Comparison of ENCODE assay signal across 15 cellular contexts in genomic region chr5:176793736-176794135, GRCh38. TPM values are rescaled to one million over a fixed set of nuclear protein-coding genes. Genes with fewer than 3 reads are reported as not detected.
A peak's percentile ranks its signal among the peaks of the same experiment; 100 is the strongest.
DNase-seq lines count a peak whose midpoint lies in the region; ATAC-seq and TF ChIP-seq lines count a peak whose summit lies in the region.
"Had no signal": no experiment of that assay in that cellular context is flagged by ENCODE, and none has a peak within 500 bp of the region (broad histone marks: within the 10 kb centered on the region; RNA-seq: fewer than 3 reads in every experiment).

No MANE protein-coding gene starts in this region.

- H3K36me3 ChIP-seq in IMR-90 (ENCODE audit: control insufficient read depth, insufficient read depth, low read length), result no peaks in the 10 kb centered on the region
- no peaks in the 10 kb centered on the region for H3K36me3 ChIP-seq in osteoblast (ENCODE audit: insufficient read depth, low read length)
- H3K36me3 ChIP-seq: BLaER1 had no signal

- H3K23ac ChIP-seq in IMR-90 (ENCODE audit: low read depth, low read length), result no peak overlapping the region

- H3K27ac ChIP-seq in IMR-90 (ENCODE audit: insufficient read depth, low read length) (no peak overlapping the region), angular gyrus (ENCODE audit: low read depth, low read length) (peak overlapping the region; percentile 27), osteoblast (ENCODE audit: low read depth, low read length) (no peak overlapping the region)
- H3K27ac ChIP-seq: BLaER1 had no signal

- TF ChIP-seq RAD21 in IMR-90 (IDR thresholded peaks at IDR 0.05; ENCODE audit: low read length), result no peak

- no TSS peak for BruUV-seq in IMR-90 (replicated peaks; lab: Mats Ljungman, UMichigan)

- no peaks in the 10 kb centered on the region for H3K79me1 ChIP-seq in IMR-90 (ENCODE audit: low read depth in 1 of 2, low read length in 2 of 2)

- no peak overlapping the region for H2BK20ac ChIP-seq in IMR-90 (ENCODE audit: low read depth, low read length)

- no peak overlapping the region for H2BK5ac ChIP-seq in IMR-90 (ENCODE audit: low read depth, low read length, poor library complexity, severe bottlenecking)

- no peak overlapping the region for H3K9ac ChIP-seq in IMR-90 (ENCODE audit: low read depth, low read length)
- H3K9ac ChIP-seq: BLaER1 had no signal

- intact Hi-C loops in IMR-90 (cut with micrococcal nuclease), result no loop called here

- no peak overlapping the region for H3K4me2 ChIP-seq in IMR-90 (ENCODE audit: low read depth, low read length)
- no peak overlapping the region for H3K4me2 ChIP-seq in osteoblast (ENCODE audit: insufficient read depth, low read length)
- H3K4me2 ChIP-seq: BLaER1 had no signal

- CTCF ChIA-PET in IMR-90 (lab: Yijun Ruan, JAX), result interaction anchor here (0.9 kb wide), 1 partner anchor 11 kb away, joined by 3 read pairs; no protein-coding TSS in a partner anchor

- H4K5ac ChIP-seq in IMR-90 (ENCODE audit: low read depth, low read length), result no peak overlapping the region

- H4K91ac ChIP-seq in IMR-90 (ENCODE audit: insufficient read depth, low read depth, low read length), result no peak overlapping the region

- no peak overlapping the region for H3K4me3 ChIP-seq in IMR-90 (ENCODE audit: insufficient read depth, low read depth, low read length)
- H3K4me3 ChIP-seq in osteoblast (ENCODE audit: insufficient read depth, low read length), result no peak overlapping the region
- H3K4me3 ChIP-seq: BLaER1 had no signal

- H3K4me1 ChIP-seq in IMR-90 (ENCODE audit: control insufficient read depth, insufficient read depth, low read length), result no peaks in the 10 kb centered on the region
- H3K4me1 ChIP-seq in osteoblast (ENCODE audit: insufficient read depth, low read length), result no peaks in the 10 kb centered on the region

- H2AK5ac ChIP-seq in IMR-90 (ENCODE audit: low read depth, low read length), result no peak overlapping the region

- H3K56ac ChIP-seq in IMR-90 (ENCODE audit: extremely low read depth, insufficient read depth, low read length), result no peak overlapping the region

- H2AFZ ChIP-seq in IMR-90 (replicated peaks; ENCODE audit: low read length, poor library complexity) (peak overlapping the region; percentile 10), osteoblast (ENCODE audit: low read length) (no peak overlapping the region)

- no peaks in the 10 kb centered on the region for H4K20me1 ChIP-seq in IMR-90 (ENCODE audit: insufficient read depth, low read length)
- H4K20me1 ChIP-seq in osteoblast (ENCODE audit: insufficient read depth, low read length), result no peaks in the 10 kb centered on the region

- H4K8ac ChIP-seq in IMR-90 (ENCODE audit: low read depth in 2 of 2, low read length in 2 of 2), result no peak overlapping the region

- H2BK120ac ChIP-seq in IMR-90 (ENCODE audit: low read depth, low read length), result no peak overlapping the region

- H3K4ac ChIP-seq in IMR-90 (ENCODE audit: low read depth, low read length), result no peak overlapping the region

- H2BK15ac ChIP-seq in IMR-90 (ENCODE audit: low read depth, low read length), result no peak overlapping the region

- H3K27me3 ChIP-seq in IMR-90 (ENCODE audit: control insufficient read depth, insufficient read depth, low read length) (peaks cover 66% of the 10 kb centered on the region), osteoblast (ENCODE audit: insufficient read depth, low read length) (peaks cover 66% of the 10 kb centered on the region)

- H3K79me2 ChIP-seq in osteoblast (ENCODE audit: insufficient read depth, low read length), result no peaks in the 10 kb centered on the region

- DNase-seq in IMR-90, result no peak
- peak; percentile 90 for DNase-seq in NCI-H69 (lab: John Stamatoyannopoulos, UW)
- DNase-seq in osteoblast (ENCODE audit: insufficient read length, low spot score, missing footprints), result peak; percentile 76
- no peak for DNase-seq in OCI-M2 (lab: John Stamatoyannopoulos, UW; ENCODE audit: unreplicated experiment)
- DNase-seq: DMS53, KG1, NCI-H1105 treated with DMSO at 0.1 percent for 48 hours, NCI-H187, NCI-H526, SW 1271 had no signal

- no peaks in the 10 kb centered on the region for H3K9me1 ChIP-seq in IMR-90 (ENCODE audit: insufficient read depth, low read length)

- ATAC-seq in IMR-90 (ENCODE audit: low read depth) (no peak), GM18505 (IDR thresholded peaks at IDR 0.05; ENCODE audit: unreplicated experiment) (no peak), HG03175 (IDR thresholded peaks at IDR 0.05; ENCODE audit: unreplicated experiment) (no peak)

- WGBS in IMR-90 (ENCODE audit: extremely low coverage in 2 of 2, insufficient read length in 1 of 2), 2 experiments, result 20% methylated on average over 3 of the region's 8 CpGs; no CpG with 5 or more reads in 1 of the 2 experiments

- no peak overlapping the region for H2AK9ac ChIP-seq in IMR-90 (replicated peaks; ENCODE audit: low read depth, low read length, poor library complexity)

- H3K9me3 ChIP-seq in IMR-90 (ENCODE audit: control insufficient read depth, insufficient read depth, low read length) (no peaks in the 10 kb centered on the region), osteoblast (ENCODE audit: low read depth, low read length) (no peaks in the 10 kb centered on the region)
- H3K9me3 ChIP-seq: BLaER1 had no signal

- TF ChIP-seq POLR2A in IMR-90 (IDR thresholded peaks at IDR 0.05; ENCODE audit: low read depth, low read length) (no peak), GM18505 (IDR thresholded peaks at IDR 0.05; ENCODE audit: borderline replicate concordance, extremely low read depth, insufficient read depth, insufficient read length) (no peak)

- POLR2A ChIA-PET in IMR-90 (lab: Charles Lee; ENCODE audit: unreplicated experiment), result no interaction called here

- TF ChIP-seq CTCF in IMR-90 (conservative IDR thresholded peaks at IDR 0.05; ENCODE audit: low read depth, low read length) (no peak), osteoblast (IDR thresholded peaks at IDR 0.05; ENCODE audit: extremely low read depth, low read depth, low read length) (no peak)

- in situ Hi-C loops in IMR-90 (cut with MboI; ENCODE audit: low sequenced_read_pairs), result no loop called here

- no peak overlapping the region for H3K18ac ChIP-seq in IMR-90 (ENCODE audit: low read depth, low read length)

- dilution Hi-C loops in IMR-90 (cut with HindIII; ENCODE audit: low sequenced_read_pairs, unreplicated experiment), result no loop called here

- H3K14ac ChIP-seq in IMR-90 (replicated peaks; ENCODE audit: low read depth, low read length), result no peak overlapping the region

TF ChIP-seq in IMR-90, 13 proteins besides CTCF, POLR2A, EP300 and RAD21:
- no peak for TF ChIP-seq MAFK (IDR thresholded peaks at IDR 0.05; ENCODE audit: low read depth, low read length)

RNA-seq across cellular contexts. Expression of gene UNC5A, which starts 16.6 kb away (rescaled TPM):
- total RNA-seq in IMR-90 (2012; rRNA removed) (not detected in 2 replicates), osteoblast (not detected in 2 replicates)
- polyA plus RNA-seq in IMR-90 (2012; rRNA removed), result not detected in 2 replicates
- polyA plus RNA-seq in IMR-90 (2012; cell fraction: cytosol; rRNA removed), result 0.02 TPM in 1 of 2 replicates, not detected in the other
- polyA plus RNA-seq in IMR-90 (2012; cell fraction: nucleus; rRNA removed; ENCODE audit: low replicate concordance), result 0.01 and 0.11 TPM in 2 replicates
- polyA plus RNA-seq: AG04450 had no signal

Comparison
In these comparisons a context has a peak if more than half of its experiments do, and no peak if none do; other contexts are left out.
1. DNase-seq: peak in NCI-H69 (single experiment) and osteoblast (single experiment); none in IMR-90 (single experiment) and OCI-M2 (single experiment).